In the genomic region with DNA sequence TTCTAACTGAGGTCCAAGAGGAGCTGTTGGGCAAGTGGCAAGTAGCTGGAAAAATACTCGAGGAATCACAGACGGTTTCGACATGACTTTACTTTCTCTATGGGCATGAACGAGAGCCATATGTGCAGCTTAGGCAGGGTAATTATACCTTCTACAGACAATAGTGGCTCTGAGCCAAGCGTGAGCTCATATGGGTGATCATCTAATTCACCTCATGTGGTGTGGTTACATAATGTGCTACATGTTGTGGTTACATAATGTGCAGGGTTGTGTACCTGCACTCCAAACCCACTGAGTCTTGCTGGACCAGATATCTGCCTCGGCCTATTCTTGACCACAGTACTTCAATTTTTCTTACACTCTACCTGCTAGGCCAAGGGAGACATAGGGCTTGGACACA, we compare ENCODE assay signal across 21 cellular contexts.
DNase-seq lines count a peak whose midpoint lies in the region; ATAC-seq lines count a peak whose summit lies in the region.
"Had no signal": no experiment of that assay in that cellular context is flagged by ENCODE, and none has a peak within 500 bp of the region (broad histone marks: within the 10 kb centered on the region; RNA-seq: fewer than 3 reads in every experiment).

No MANE protein-coding gene starts in this region.

- DNase-seq in DMS53 (lab: John Stamatoyannopoulos, UW), result peak; percentile 30
- DNase-seq in DMS53 treated with DMSO at 0.1 percent for 48 hours (lab: John Stamatoyannopoulos, UW; ENCODE audit: unreplicated experiment), result no peak
- peak; percentile 1 for DNase-seq in A172 (ENCODE audit: low spot score)
- peak; percentile 50 for DNase-seq in HT1080 (ENCODE audit: low read depth)
- peak; percentile 7 for DNase-seq in RKO (ENCODE audit: low spot score)
- no peak for DNase-seq in activated CD4-positive, alpha-beta T cell treated with anti-CD3 and anti-CD28 coated beads, Interleukin-2, amount 50 U/mL, for 1 hour
- DNase-seq: Caco-2, DND-41, GDM1, GM23248, HFFc6, Kasumi-1, MV-4-11, NCI-H146, NCI-H526, Right ventricle myocardium superior, SK-N-SH, T-helper 17 cell had no signal

- ATAC-seq in HG02884 (IDR thresholded peaks at IDR 0.05; ENCODE audit: unreplicated experiment), result no peak
- no peak for ATAC-seq in HG03521 (IDR thresholded peaks at IDR 0.05; ENCODE audit: unreplicated experiment)
- ATAC-seq: Panc1, T-helper 17 cell had no signal

Comparison
In these comparisons a context has a peak if more than half of its experiments do, and no peak if none do; other contexts are left out.
1. DNase-seq: peak in DMS53 (single experiment), A172 (single experiment), HT1080 (single experiment) and RKO (single experiment); none in DMS53 treated with DMSO at 0.1 percent for 48 hours (single experiment) and activated CD4-positive, alpha-beta T cell treated with anti-CD3 and anti-CD28 coated beads, Interleukin-2, amount 50 U/mL, for 1 hour (single experiment).